ENCODE assay signal across 17 cellular contexts in the genomic region with DNA sequence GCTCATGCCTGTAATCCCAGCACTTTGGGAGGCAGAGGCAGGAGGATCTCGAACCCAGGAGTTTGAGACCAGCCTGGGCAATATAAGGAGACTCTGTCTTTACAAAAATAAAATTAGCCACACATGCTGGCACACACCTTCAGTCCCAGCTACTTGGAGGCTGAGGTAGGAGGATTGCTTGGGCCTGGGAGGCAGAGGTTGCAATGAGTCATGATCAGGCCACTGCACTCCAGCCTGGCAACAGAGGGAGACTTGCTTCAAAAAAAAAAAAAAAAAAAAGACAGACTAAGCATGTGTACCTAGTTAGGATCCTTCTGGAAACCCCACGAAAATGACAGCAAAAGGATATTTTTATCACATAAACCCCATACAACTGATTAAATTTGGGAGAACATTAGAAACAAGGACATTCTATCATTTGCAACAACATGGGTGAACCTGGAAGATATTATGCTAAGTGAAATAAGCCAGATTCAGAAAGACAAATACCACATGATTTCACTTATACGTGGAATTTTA. TPM values are rescaled to one million over a fixed set of nuclear protein-coding genes. Genes with fewer than 3 reads are reported as not detected.
DNase-seq lines count a peak whose midpoint lies in the region; FAIRE-seq and TF ChIP-seq lines count a peak whose summit lies in the region.
"Had no signal": no experiment of that assay in that cellular context is flagged by ENCODE, and none has a peak within 500 bp of the region (broad histone marks: within the 10 kb centered on the region; RNA-seq: fewer than 3 reads in every experiment).

No MANE protein-coding gene starts in this region.

- H3K27me3 Mint-ChIP-seq in dendritic cell treated with granulocyte-macrophage colony-stimulating factor and Interleukin-4, amounts not matched to agents 40 ng/mL and 50 ng/mL, for 4 days, result no peaks in the 10 kb centered on the region
- peaks cover 4% of the 10 kb centered on the region for H3K27me3 Mint-ChIP-seq in activated CD4-positive, alpha-beta T cell treated with anti-CD3 and anti-CD28 coated beads, Interleukin-2, amount 10 ng/mL, durations not matched to agents 24 days and 14 days

- peak overlapping the region in 1 of 2 donors; percentile 12 for H3K27ac ChIP-seq in testis
- no peak overlapping the region for H3K27ac ChIP-seq in neuronal stem cell (replicated peaks; ENCODE audit: low read length)

- intact Hi-C loops in dendritic cell treated with granulocyte-macrophage colony-stimulating factor and Interleukin-4, amounts not matched to agents 40 ng/mL and 50 ng/mL, for 4 days (cut with micrococcal nuclease), result no loop called here
- intact Hi-C loops in testis (cut with DNase I; ENCODE audit: low total_unique reads), result no loop called here
- intact Hi-C loops in activated CD4-positive, alpha-beta T cell treated with anti-CD3 and anti-CD28 coated beads, Interleukin-2, amount 10 ng/mL, durations not matched to agents 24 days and 14 days (cut with micrococcal nuclease), result no loop called here

- WGBS in testis, 2 donors, result 72 to 74% methylated on average over 3 of the region's 3 CpGs
- no CpG with 5 or more reads among the region's 3 CpGs for WGBS in neuronal stem cell (ENCODE audit: extremely low coverage in 2 of 2, insufficient read length in 2 of 2, insufficient replicate concordance in 1 of 2), 2 donors

- H2BK12ac ChIP-seq in neuronal stem cell (ENCODE audit: low read length), result no peak overlapping the region

- no peaks in the 10 kb centered on the region for H3K79me1 ChIP-seq in neuronal stem cell (ENCODE audit: low read depth, low read length)

- no peak overlapping the region for H2AK5ac ChIP-seq in neuronal stem cell (ENCODE audit: low read depth, low read length)

- no peaks in the 10 kb centered on the region for H3K9me3 Mint-ChIP-seq in dendritic cell treated with granulocyte-macrophage colony-stimulating factor and Interleukin-4, amounts not matched to agents 40 ng/mL and 50 ng/mL, for 4 days
- H3K9me3 Mint-ChIP-seq in activated CD4-positive, alpha-beta T cell treated with anti-CD3 and anti-CD28 coated beads, Interleukin-2, amount 10 ng/mL, durations not matched to agents 24 days and 14 days, result no peaks in the 10 kb centered on the region

- no peak for TF ChIP-seq CTCF in testis (IDR thresholded peaks at IDR 0.05)

- H3K9me3 ChIP-seq in testis, result no peaks in the 10 kb centered on the region
- H3K9me3 ChIP-seq in neuronal stem cell (replicated peaks in 1 of 2; ENCODE audit: control insufficient read depth in 2 of 2, insufficient read depth in 1 of 2, low read depth in 1 of 2, low read length in 2 of 2), result peaks cover 3 to 7% of the 10 kb centered on the region in 2 donors

- H3K27me3 ChIP-seq in testis (no peaks in the 10 kb centered on the region), neuronal stem cell (ENCODE audit: control insufficient read depth in 3 of 3, insufficient read depth in 3 of 3, low read depth in 1 of 3, low read length in 3 of 3) (no peaks in the 10 kb centered on the region)

- TF ChIP-seq POLR2A in testis (IDR thresholded peaks at IDR 0.05), result no peak
- TF ChIP-seq POLR2A in erythroblast (IDR thresholded peaks at IDR 0.05; ENCODE audit: low read length), result no peak

- no peak overlapping the region for H3K23ac ChIP-seq in neuronal stem cell (ENCODE audit: low read depth, low read length, poor library complexity)

- H3K9ac ChIP-seq in neuronal stem cell (ENCODE audit: low read depth, low read length, poor library complexity), result no peak overlapping the region

- peaks cover 62% of the 10 kb centered on the region for H3K4me1 Mint-ChIP-seq in dendritic cell treated with granulocyte-macrophage colony-stimulating factor and Interleukin-4, amounts not matched to agents 40 ng/mL and 50 ng/mL, for 4 days (ENCODE audit: low read depth)
- peaks cover 14% of the 10 kb centered on the region for H3K4me1 Mint-ChIP-seq in activated CD4-positive, alpha-beta T cell treated with anti-CD3 and anti-CD28 coated beads, Interleukin-2, amount 10 ng/mL, durations not matched to agents 24 days and 14 days

- no peak for DNase-seq in GM18507 (ENCODE audit: extremely low spot score, insufficient read length, low read depth)
- DNase-seq in RPMI8226, result peak; percentile 29
- DNase-seq in testis, result peak; percentile 15
- DNase-seq in neuronal stem cell (ENCODE audit: low spot score), result no peak
- no peak for DNase-seq in erythroblast (lab: John Stamatoyannopoulos, UW)
- DNase-seq in activated CD4-positive, alpha-beta T cell treated with anti-CD3 and anti-CD28 coated beads, Interleukin-2, amount 10 ng/mL, durations not matched to agents 24 days and 14 days, result no peak
- DNase-seq: ACHN; Caco-2; CD4-positive, CD25-positive, alpha-beta regulatory T cell; DMS53; H9; KBM-7; NCI-H1436; NCI-H2029; NCI-H2171 treated with DMSO at 0.1 percent for 48 hours; NCI-H774 had no signal

- H3K14ac ChIP-seq in neuronal stem cell (ENCODE audit: low read length), result no peak overlapping the region

- no peak overlapping the region for H2AFZ ChIP-seq in neuronal stem cell (ENCODE audit: low read length)

- H3K4me3 ChIP-seq in testis (no peak overlapping the region), neuronal stem cell (ENCODE audit: low read length in 2 of 2) (no peak overlapping the region)

- no peaks in the 10 kb centered on the region for H3K36me3 Mint-ChIP-seq in dendritic cell treated with granulocyte-macrophage colony-stimulating factor and Interleukin-4, amounts not matched to agents 40 ng/mL and 50 ng/mL, for 4 days (ENCODE audit: low read depth)
- H3K36me3 Mint-ChIP-seq in activated CD4-positive, alpha-beta T cell treated with anti-CD3 and anti-CD28 coated beads, Interleukin-2, amount 10 ng/mL, durations not matched to agents 24 days and 14 days (ENCODE audit: low read depth), result no peaks in the 10 kb centered on the region
- H3K36me3 Mint-ChIP-seq: CD4-positive, CD25-positive, alpha-beta regulatory T cell had no signal

- H4K8ac ChIP-seq in neuronal stem cell (ENCODE audit: low read depth, low read length), result no peak overlapping the region

- H3K4me1 ChIP-seq in testis, result peaks cover 43% of the 10 kb centered on the region
- peaks cover 0 to 2% of the 10 kb centered on the region in 2 donors for H3K4me1 ChIP-seq in neuronal stem cell (ENCODE audit: control insufficient read depth in 2 of 2, insufficient read depth in 1 of 2, low read depth in 1 of 2, low read length in 2 of 2)

- no peak overlapping the region for H2BK5ac ChIP-seq in neuronal stem cell (ENCODE audit: low read length)

- H3K4ac ChIP-seq in neuronal stem cell (ENCODE audit: low read length), result no peak overlapping the region

- peak; percentile 35 for FAIRE-seq in GM18507 (lab: Jason Lieb, UNC)

- no peak overlapping the region for H2BK120ac ChIP-seq in neuronal stem cell (ENCODE audit: low read depth, low read length)

- H3K36me3 ChIP-seq in testis (ENCODE audit: low read depth, missing control alignments) (no peaks in the 10 kb centered on the region), neuronal stem cell (replicated peaks in 1 of 2; ENCODE audit: control insufficient read depth in 2 of 2, insufficient read depth in 2 of 2, low read length in 2 of 2) (peaks cover 0 to 1% of the 10 kb centered on the region in 2 donors)

- H3K18ac ChIP-seq in neuronal stem cell (ENCODE audit: low read length), result no peak overlapping the region

- H3K4me3 Mint-ChIP-seq in dendritic cell treated with granulocyte-macrophage colony-stimulating factor and Interleukin-4, amounts not matched to agents 40 ng/mL and 50 ng/mL, for 4 days, result no peak overlapping the region
- no peak overlapping the region for H3K4me3 Mint-ChIP-seq in activated CD4-positive, alpha-beta T cell treated with anti-CD3 and anti-CD28 coated beads, Interleukin-2, amount 10 ng/mL, durations not matched to agents 24 days and 14 days
- H3K4me3 Mint-ChIP-seq: CD4-positive, CD25-positive, alpha-beta regulatory T cell; H9 had no signal

- no peak overlapping the region for H2BK15ac ChIP-seq in neuronal stem cell (ENCODE audit: low read length)

- peak overlapping the region; percentile 39 for H3K27ac Mint-ChIP-seq in dendritic cell treated with granulocyte-macrophage colony-stimulating factor and Interleukin-4, amounts not matched to agents 40 ng/mL and 50 ng/mL, for 4 days
- no peak overlapping the region for H3K27ac Mint-ChIP-seq in activated CD4-positive, alpha-beta T cell treated with anti-CD3 and anti-CD28 coated beads, Interleukin-2, amount 10 ng/mL, durations not matched to agents 24 days and 14 days
- H3K27ac Mint-ChIP-seq: CD4-positive, CD25-positive, alpha-beta regulatory T cell; H9 had no signal

- no peak overlapping the region for H3K4me2 ChIP-seq in neuronal stem cell (ENCODE audit: insufficient read depth, low read length, poor library complexity, severe bottlenecking)

- no peak overlapping the region for H4K91ac ChIP-seq in neuronal stem cell (ENCODE audit: low read depth, low read length, poor library complexity)

RNA-seq across cellular contexts. Expression of a gene that starts 44.9 kb away (rescaled TPM):
- 10 to 100 TPM; 45.1 to 49.4 TPM for total RNA-seq in testis
- 42.9 TPM for polyA plus RNA-seq in testis (ENCODE audit: insufficient read depth, low read depth, low replicate concordance)
- 15.7 TPM for polyA plus RNA-seq in neuronal stem cell (2013, experiment 1 of 2)
- 15.9 TPM for polyA plus RNA-seq in neuronal stem cell (2013, experiment 2 of 2)
- 15.2 and 17.4 TPM in 2 replicates for total RNA-seq in activated CD4-positive, alpha-beta T cell treated with anti-CD3 and anti-CD28 coated beads, Interleukin-2, amount 10 ng/mL, durations not matched to agents 24 days and 14 days

RNA-seq across cellular contexts. Expression of a gene that starts 44.9 kb away (rescaled TPM):
- total RNA-seq in testis, result 10 to 100 TPM; 25.5 to 33.4 TPM
- polyA plus RNA-seq in testis (ENCODE audit: insufficient read depth, low read depth, low replicate concordance), result 28.5 TPM
- polyA plus RNA-seq in neuronal stem cell (2013, experiment 1 of 2), result 18.8 TPM
- 17.9 TPM for polyA plus RNA-seq in neuronal stem cell (2013, experiment 2 of 2)
- total RNA-seq in activated CD4-positive, alpha-beta T cell treated with anti-CD3 and anti-CD28 coated beads, Interleukin-2, amount 10 ng/mL, durations not matched to agents 24 days and 14 days, result 24.2 and 25.7 TPM in 2 replicates

RNA-seq across cellular contexts. Expression of a gene that starts 50.1 kb away (rescaled TPM):
- total RNA-seq in testis, result 100 to 1,000 TPM; 102 to 126 TPM
- 86.7 TPM for polyA plus RNA-seq in testis (ENCODE audit: insufficient read depth, low read depth, low replicate concordance)
- polyA plus RNA-seq in neuronal stem cell (2013, experiment 1 of 2), result 6.1 TPM
- 6.0 TPM for polyA plus RNA-seq in neuronal stem cell (2013, experiment 2 of 2)
- 19.5 and 19.8 TPM in 2 replicates for total RNA-seq in activated CD4-positive, alpha-beta T cell treated with anti-CD3 and anti-CD28 coated beads, Interleukin-2, amount 10 ng/mL, durations not matched to agents 24 days and 14 days

Comparison
In these comparisons a context has a peak if more than half of its experiments do, and no peak if none do; other contexts are left out.
1. DNase-seq: peak in RPMI8226 (single experiment) and testis (single experiment); none in GM18507 (single experiment), neuronal stem cell (single experiment), erythroblast (0 of 2) and activated CD4-positive, alpha-beta T cell treated with anti-CD3 and anti-CD28 coated beads, Interleukin-2, amount 10 ng/mL, durations not matched to agents 24 days and 14 days (single experiment).